13 cellular contexts compared by ENCODE assay signal in the genomic region with DNA sequence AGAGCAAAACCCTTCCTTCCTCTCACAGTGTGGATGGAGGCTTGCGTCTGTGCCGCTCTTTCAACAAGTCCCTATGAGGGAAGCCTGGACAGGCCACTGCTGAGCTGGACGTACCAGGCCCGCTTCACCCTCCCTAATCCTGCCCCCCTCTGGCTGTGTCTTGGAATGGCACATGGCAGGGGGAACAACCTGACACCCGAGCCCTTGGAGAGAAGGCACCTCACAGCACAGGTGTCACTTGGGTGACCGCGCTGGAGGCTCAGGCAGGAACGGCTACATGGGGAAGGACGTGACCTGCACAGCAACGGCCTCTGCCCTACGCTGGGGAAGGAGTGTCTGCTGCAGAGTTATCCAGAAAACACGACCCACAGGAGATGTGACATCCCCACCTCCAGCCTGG. TPM values are rescaled to one million over a fixed set of nuclear protein-coding genes. Genes with fewer than 3 reads are reported as not detected.
DNase-seq lines count a peak whose midpoint lies in the region; FAIRE-seq and TF ChIP-seq lines count a peak whose summit lies in the region.
"Had no signal": no experiment of that assay in that cellular context is flagged by ENCODE, and none has a peak within 500 bp of the region (broad histone marks: within the 10 kb centered on the region; RNA-seq: fewer than 3 reads in every experiment).

No MANE protein-coding gene starts in this region.

- H3K4me1 ChIP-seq in H1 (replicated peaks in 1 of 4; ENCODE audit: control insufficient read depth in 3 of 4, insufficient read depth in 4 of 4, low read length in 3 of 4) (peaks cover 0 to 6% (median 1%) of the 10 kb centered on the region in 4 experiments; a peak in 4 of 7 replicates), neuronal stem cell (ENCODE audit: control insufficient read depth in 2 of 2, insufficient read depth in 1 of 2, low read depth in 1 of 2, low read length in 2 of 2) (peaks cover 5 to 8% of the 10 kb centered on the region in 2 donors)

- TF ChIP-seq POLR2A in NB4 (IDR thresholded peaks at IDR 0.05; ENCODE audit: extremely low read depth, insufficient read length) (no peak), H1 (IDR thresholded peaks at IDR 0.05; ENCODE audit: control extremely low read depth in 1 of 2, low read depth in 2 of 2, low read length in 2 of 2) (no peak)

- POLR2A ChIA-PET in H1 (lab: Charles Lee; ENCODE audit: partially characterized antibody): interaction anchor here (1.3 to 3.7 kb wide), 6 partner anchors 9 to 44 kb away, joined by 3 to 32 read pairs (median 4); a partner anchor contains a TSS

- H2AFZ ChIP-seq in H1 (ENCODE audit: low read length) (no peak overlapping the region), neuronal stem cell (ENCODE audit: low read length) (no peak overlapping the region)

- H3K27ac Mint-ChIP-seq in activated naive CD4-positive, alpha-beta T cell treated with anti-CD3 and anti-CD28 coated beads for 36 hours: no peak overlapping the region
- H3K27ac Mint-ChIP-seq: activated naive CD8-positive, alpha-beta T cell; T-helper 1 cell treated with Interleukin-12 subunit alpha and Interleukin-12 subunit beta and Interleukin-4 antibody, amounts not matched to agents 30 μg/mL and 1 μg/mL, for 36 hours had no signal

- H3K79me2 ChIP-seq in H1 (ENCODE audit: control insufficient read depth in 1 of 2, insufficient read depth in 2 of 2, low read length in 2 of 2): peaks cover 4 to 92% of the 10 kb centered on the region in 2 experiments; a peak in 3 of 4 replicates

- intact Hi-C loops in activated naive CD4-positive, alpha-beta T cell treated with anti-CD3 and anti-CD28 coated beads for 36 hours (cut with micrococcal nuclease): no loop called here

- no peaks in the 10 kb centered on the region for H3K23me2 ChIP-seq in H1 (ENCODE audit: low read depth, low read length)

- H2BK120ac ChIP-seq in H1 (replicated peaks; ENCODE audit: low read depth, low read length) (no peak overlapping the region), neuronal stem cell (ENCODE audit: low read depth, low read length) (no peak overlapping the region)

- no peak overlapping the region for H2BK20ac ChIP-seq in H1 (ENCODE audit: low read length)

- no peak; a peak in 1 of 4 replicates for TF ChIP-seq RAD21 in H1 (IDR thresholded peaks at IDR 0.05 in 1 of 2, conservative IDR thresholded peaks at IDR 0.05 in 1 of 2; ENCODE audit: low read depth in 2 of 2, low read length in 2 of 2)

- no peak for TF ChIP-seq EP300 in H1 (IDR thresholded peaks at IDR 0.05; ENCODE audit: borderline replicate concordance in 1 of 2, low read depth in 2 of 2, low read length in 2 of 2)

- TF ChIP-seq CTCF in NB4 (IDR thresholded peaks at IDR 0.05; ENCODE audit: low read depth, low read length) (peak; percentile 14), H1 (IDR thresholded peaks at IDR 0.05; ENCODE audit: control extremely low read depth in 1 of 3, insufficient read depth in 1 of 3, low read depth in 1 of 3, low read length in 3 of 3) (peak; percentile 43 to 73 (median 64))

- H4K5ac ChIP-seq in H1 (ENCODE audit: insufficient read length, low read depth, low read length): no peak overlapping the region

- H3K9me3 ChIP-seq in H1 (ENCODE audit: insufficient read depth in 2 of 2, low read depth in 1 of 2, low read length in 1 of 2): no peaks in the 10 kb centered on the region
- no peaks in the 10 kb centered on the region for H3K9me3 ChIP-seq in neuronal stem cell (replicated peaks in 1 of 2; ENCODE audit: control insufficient read depth in 2 of 2, insufficient read depth in 1 of 2, low read depth in 1 of 2, low read length in 2 of 2)
- H3K9me3 ChIP-seq: upper lobe of right lung had no signal

- no peaks in the 10 kb centered on the region for H3K27me3 Mint-ChIP-seq in activated naive CD4-positive, alpha-beta T cell treated with anti-CD3 and anti-CD28 coated beads for 36 hours (ENCODE audit: low read depth)
- H3K27me3 Mint-ChIP-seq: activated naive CD8-positive, alpha-beta T cell had no signal

- no peak overlapping the region for H3K18ac ChIP-seq in H1 (ENCODE audit: extremely low read depth, low read length)
- no peak overlapping the region for H3K18ac ChIP-seq in neuronal stem cell (ENCODE audit: low read length)

- H2AK5ac ChIP-seq in H1 (ENCODE audit: low read depth, low read length) (no peak overlapping the region), neuronal stem cell (ENCODE audit: low read depth, low read length) (no peak overlapping the region)

- peaks cover 0 to 28% (median 5%) of the 10 kb centered on the region in 4 experiments; a peak in 5 of 8 replicates for H3K36me3 ChIP-seq in H1 (ENCODE audit: control insufficient read depth in 2 of 4, insufficient read depth in 4 of 4, low read length in 3 of 4)
- H3K36me3 ChIP-seq in neuronal stem cell (replicated peaks in 1 of 2; ENCODE audit: control insufficient read depth in 2 of 2, insufficient read depth in 2 of 2, low read length in 2 of 2): peaks cover 19 to 70% of the 10 kb centered on the region in 2 donors

- H3K9me3 Mint-ChIP-seq in activated naive CD4-positive, alpha-beta T cell treated with anti-CD3 and anti-CD28 coated beads for 36 hours: no peaks in the 10 kb centered on the region
- H3K9me3 Mint-ChIP-seq: T-helper 1 cell treated with Interleukin-12 subunit alpha and Interleukin-12 subunit beta and Interleukin-4 antibody, amounts not matched to agents 30 μg/mL and 1 μg/mL, for 36 hours had no signal

- peak; percentile 21 for DNase-seq in DMS53 (lab: John Stamatoyannopoulos, UW)
- DNase-seq in DMS53 treated with DMSO at 0.1 percent for 48 hours (lab: John Stamatoyannopoulos, UW; ENCODE audit: unreplicated experiment): no peak
- no peak for DNase-seq in NB4 (ENCODE audit: low read depth)
- DNase-seq in H1 (ENCODE audit: low read depth in 1 of 2, low spot score in 2 of 2): no peak
- DNase-seq in neuronal stem cell (ENCODE audit: low spot score): no peak
- no peak for DNase-seq in activated naive CD4-positive, alpha-beta T cell treated with anti-CD3 and anti-CD28 coated beads for 36 hours
- DNase-seq in SIG-M5 (lab: John Stamatoyannopoulos, UW): no peak
- no peak for DNase-seq in COR-L47 (lab: John Stamatoyannopoulos, UW)
- DNase-seq: 8988T, upper lobe of right lung had no signal

- H2BK15ac ChIP-seq in H1 (ENCODE audit: low read length) (no peak overlapping the region), neuronal stem cell (ENCODE audit: low read length) (peak overlapping the region; percentile 38)

- no peak for FAIRE-seq in H1 (lab: Jason Lieb, UNC)

- H4K8ac ChIP-seq in H1 (ENCODE audit: extremely low read depth, insufficient read depth, low read length) (peak overlapping the region; percentile 54; the same call in 1 of the 2 replicates), neuronal stem cell (ENCODE audit: low read depth, low read length) (no peak overlapping the region)

- H4K20me1 ChIP-seq in H1 (replicated peaks in 1 of 2; ENCODE audit: control insufficient read depth in 1 of 2, insufficient read depth in 2 of 2, low read length in 2 of 2): peaks cover 35 to 73% of the 10 kb centered on the region in 2 experiments

- H3K4me2 ChIP-seq in H1 (ENCODE audit: insufficient read depth in 1 of 2, low read depth in 2 of 2, low read length in 2 of 2): no peak overlapping the region
- H3K4me2 ChIP-seq in neuronal stem cell (ENCODE audit: insufficient read depth, low read length, poor library complexity, severe bottlenecking): no peak overlapping the region

- H3K4me3 Mint-ChIP-seq in activated naive CD4-positive, alpha-beta T cell treated with anti-CD3 and anti-CD28 coated beads for 36 hours: no peak overlapping the region
- H3K4me3 Mint-ChIP-seq: activated naive CD8-positive, alpha-beta T cell; T-helper 1 cell treated with Interleukin-12 subunit alpha and Interleukin-12 subunit beta and Interleukin-4 antibody, amounts not matched to agents 30 μg/mL and 1 μg/mL, for 36 hours had no signal

- 85% methylated on average over 12 of the region's 12 CpGs; no CpG with 5 or more reads in 1 of the 2 experiments for whole genome bisulfite sequencing in H1 (ENCODE audit: extremely low coverage in 1 of 2, insufficient coverage in 1 of 2, insufficient read length in 1 of 2, insufficient replicate concordance in 2 of 2, low coverage in 1 of 2, low lambda C conversion rate in 2 of 2, missing lambda C conversion rate in 1 of 2), 2 experiments
- no CpG with 5 or more reads among the region's 12 CpGs for WGBS in neuronal stem cell (ENCODE audit: extremely low coverage in 2 of 2, insufficient read length in 2 of 2, insufficient replicate concordance in 1 of 2), 2 donors

- peaks cover 28% of the 10 kb centered on the region for H3K4me1 Mint-ChIP-seq in activated naive CD4-positive, alpha-beta T cell treated with anti-CD3 and anti-CD28 coated beads for 36 hours (ENCODE audit: low read depth)

- H3K9ac ChIP-seq in H1 (replicated peaks in 1 of 4; ENCODE audit: extremely low read depth in 1 of 4, low read depth in 3 of 4, low read length in 3 of 4) (no peak overlapping the region), neuronal stem cell (ENCODE audit: low read depth, low read length, poor library complexity) (no peak overlapping the region)

- no peak overlapping the region for H3K56ac ChIP-seq in H1 (replicated peaks; ENCODE audit: insufficient read length, low read depth, low read length)

- H4K91ac ChIP-seq in H1 (replicated peaks; ENCODE audit: insufficient read length, low read length) (no peak overlapping the region), neuronal stem cell (ENCODE audit: low read depth, low read length, poor library complexity) (no peak overlapping the region)

- CTCF ChIA-PET in H1 (lab: Charles Lee; ENCODE audit: partially characterized antibody): interaction anchor here (0.7 to 20.3 kb wide), 19 partner anchors 9 to 333 kb away, joined by 3 to 434 read pairs (median 3); a partner anchor contains a TSS
- CTCF ChIA-PET in activated naive CD4-positive, alpha-beta T cell treated with anti-CD3 and anti-CD28 coated beads for 36 hours (lab: Charles Lee): interaction anchor here (1.0 kb wide), 1 partner anchor 10 kb away, joined by 4 read pairs; no protein-coding TSS in a partner anchor

- H3K27ac ChIP-seq in H1 (ENCODE audit: low read depth, low read length) (no peak overlapping the region), neuronal stem cell (replicated peaks; ENCODE audit: low read length) (no peak overlapping the region)
- H3K27ac ChIP-seq: coronary artery, upper lobe of right lung had no signal

- no peak overlapping the region for H3K14ac ChIP-seq in H1 (ENCODE audit: insufficient read length)
- H3K14ac ChIP-seq in neuronal stem cell (ENCODE audit: low read length): no peak overlapping the region

- H3K79me1 ChIP-seq in H1 (ENCODE audit: low read depth, low read length) (peaks cover 44% of the 10 kb centered on the region), neuronal stem cell (ENCODE audit: low read depth, low read length) (peaks cover 33% of the 10 kb centered on the region)

- H3K4me3 ChIP-seq in NB4 (ENCODE audit: low read depth, low read length): no peak overlapping the region
- no peak overlapping the region for H3K4me3 ChIP-seq in H1 (ENCODE audit: extremely low read depth in 1 of 4, insufficient read depth in 2 of 4, low read depth in 3 of 4, low read length in 4 of 4)
- no peak overlapping the region for H3K4me3 ChIP-seq in neuronal stem cell (ENCODE audit: low read length in 2 of 2)
- H3K4me3 ChIP-seq: coronary artery, upper lobe of right lung had no signal

- H3K4ac ChIP-seq in H1 (replicated peaks; ENCODE audit: insufficient read length, low read depth, low read length) (no peak overlapping the region), neuronal stem cell (ENCODE audit: low read length) (no peak overlapping the region)

- H3K27me3 ChIP-seq in H1 (replicated peaks in 1 of 4; ENCODE audit: control insufficient read depth in 3 of 4, extremely low read depth in 1 of 4, insufficient read depth in 3 of 4, low read length in 3 of 4) (no peaks in the 10 kb centered on the region), neuronal stem cell (ENCODE audit: control insufficient read depth in 3 of 3, insufficient read depth in 3 of 3, low read depth in 1 of 3, low read length in 3 of 3) (no peaks in the 10 kb centered on the region)
- H3K27me3 ChIP-seq: upper lobe of right lung had no signal

- H3K23ac ChIP-seq in H1 (ENCODE audit: insufficient read length) (no peak overlapping the region), neuronal stem cell (ENCODE audit: low read depth, low read length, poor library complexity) (peak overlapping the region; percentile 69)

- peaks cover 34% of the 10 kb centered on the region for H3K36me3 Mint-ChIP-seq in activated naive CD4-positive, alpha-beta T cell treated with anti-CD3 and anti-CD28 coated beads for 36 hours (ENCODE audit: low read depth)
- H3K36me3 Mint-ChIP-seq: activated naive CD8-positive, alpha-beta T cell had no signal

- H2BK5ac ChIP-seq in H1 (ENCODE audit: low read depth, low read length): peak overlapping the region; percentile 40; the same call in 1 of the 2 replicates
- no peak overlapping the region for H2BK5ac ChIP-seq in neuronal stem cell (ENCODE audit: low read length)

- no peak overlapping the region for H2BK12ac ChIP-seq in H1 (ENCODE audit: low read depth, low read length)
- no peak overlapping the region for H2BK12ac ChIP-seq in neuronal stem cell (ENCODE audit: low read length)

RNA-seq across cellular contexts. Expression of a gene that starts 11.0 kb away (rescaled TPM):
- 89.4 and 100 TPM in 2 replicates for total RNA-seq in H1 (2021; fragmentation: NEBNext Ultra II Directional; extraction: Animal tissue kit (Norgen Biotek cat#: 25700))
- 44.1 and 52.2 TPM in 2 replicates for polyA plus RNA-seq in H1 (2011; rRNA removed)
- 80.1 TPM for polyA plus RNA-seq in H1 (2011; cell fraction: cytosol; rRNA removed)
- polyA plus RNA-seq in H1 (2011; cell fraction: nucleus; rRNA removed): 153 TPM
- polyA plus RNA-seq in H1 (2012, experiment 1 of 2): 66.9 to 85.6 TPM (median 81.2 TPM) in 4 replicates
- 40.9 TPM for polyA plus RNA-seq in H1 (2012, experiment 2 of 2)
- polyA plus RNA-seq in H1 (2013, experiment 1 of 2): 50.9 TPM
- polyA plus RNA-seq in H1 (2013, experiment 2 of 2): 47.6 TPM
- polyA minus RNA-seq in H1 (2011; rRNA and poly(A)+ RNA removed): 61.8 and 68.1 TPM in 2 replicates
- 33.2 TPM for polyA minus RNA-seq in H1 (2011; cell fraction: cytosol; rRNA and poly(A)+ RNA removed)
- 83.4 TPM for polyA minus RNA-seq in H1 (2011; cell fraction: nucleus; rRNA and poly(A)+ RNA removed)
- polyA plus RNA-seq in neuronal stem cell (2013, experiment 1 of 2): 21.3 TPM
- 20.1 TPM for polyA plus RNA-seq in neuronal stem cell (2013, experiment 2 of 2)
- 100 to 1,000 TPM; 126 to 128 TPM for total RNA-seq in activated naive CD4-positive, alpha-beta T cell treated with anti-CD3 and anti-CD28 coated beads for 36 hours

RNA-seq across cellular contexts. Expression of a gene that starts 54.1 kb away (rescaled TPM):
- total RNA-seq in H1 (2021; fragmentation: NEBNext Ultra II Directional; extraction: Animal tissue kit (Norgen Biotek cat#: 25700)): 190 and 194 TPM in 2 replicates
- 75.8 and 81.4 TPM in 2 replicates for polyA plus RNA-seq in H1 (2011; rRNA removed)
- 105 TPM for polyA plus RNA-seq in H1 (2011; cell fraction: cytosol; rRNA removed)
- 118 TPM for polyA plus RNA-seq in H1 (2011; cell fraction: nucleus; rRNA removed)
- 128 to 175 TPM (median 137 TPM) in 4 replicates for polyA plus RNA-seq in H1 (2012, experiment 1 of 2)
- polyA plus RNA-seq in H1 (2012, experiment 2 of 2): 37.8 TPM
- 102 TPM for polyA plus RNA-seq in H1 (2013, experiment 1 of 2)
- polyA plus RNA-seq in H1 (2013, experiment 2 of 2): 96.1 TPM
- polyA minus RNA-seq in H1 (2011; rRNA and poly(A)+ RNA removed): 80.9 and 95.4 TPM in 2 replicates
- polyA minus RNA-seq in H1 (2011; cell fraction: cytosol; rRNA and poly(A)+ RNA removed): 46.7 TPM
- 103 TPM for polyA minus RNA-seq in H1 (2011; cell fraction: nucleus; rRNA and poly(A)+ RNA removed)
- 113 TPM for polyA plus RNA-seq in neuronal stem cell (2013, experiment 1 of 2)
- 107 TPM for polyA plus RNA-seq in neuronal stem cell (2013, experiment 2 of 2)
- 100 to 1,000 TPM; 240 to 245 TPM for total RNA-seq in activated naive CD4-positive, alpha-beta T cell treated with anti-CD3 and anti-CD28 coated beads for 36 hours
